ENCODE assay signal across 8 cellular contexts in the genomic region with DNA sequence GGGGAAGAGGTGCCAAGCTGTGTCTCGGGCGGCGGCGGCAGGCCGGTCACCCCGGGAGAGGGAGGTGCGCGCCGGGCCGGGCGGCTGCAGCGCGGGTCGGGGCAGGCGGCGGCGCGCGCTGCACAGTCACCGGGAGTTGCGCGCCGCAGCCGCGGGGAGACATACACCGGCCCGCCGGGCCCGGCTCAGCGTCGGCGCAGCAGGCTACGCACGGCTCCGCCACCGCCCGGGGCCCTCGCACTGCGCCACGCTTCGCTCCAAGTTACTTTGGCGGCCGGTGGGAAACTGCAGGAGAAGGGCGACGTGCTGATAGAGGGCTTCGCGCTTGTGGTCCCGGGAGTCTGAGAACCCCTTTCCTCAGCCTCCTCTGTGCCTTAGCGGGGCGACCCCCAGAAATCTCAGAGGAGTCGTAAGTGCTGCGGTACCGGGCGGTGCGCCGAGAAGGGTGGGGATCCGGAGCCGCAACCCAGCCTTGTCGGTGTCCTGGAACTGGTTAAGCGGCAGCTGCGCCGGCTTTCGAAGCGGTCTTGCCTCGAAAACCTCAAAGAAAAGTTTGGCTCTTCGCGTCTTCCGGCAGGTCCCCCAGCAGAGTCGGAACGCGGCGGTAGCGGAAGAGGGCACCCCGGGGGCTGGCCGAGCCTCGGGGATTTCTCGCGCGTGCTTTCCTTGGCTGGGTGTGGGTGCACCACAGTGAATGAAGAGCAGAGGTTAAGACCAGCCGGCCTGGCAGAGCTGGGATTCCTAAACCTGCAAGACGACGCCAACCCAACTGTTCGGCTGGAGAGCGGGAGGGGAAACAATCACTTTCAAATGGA. TPM values are rescaled to one million over a fixed set of nuclear protein-coding genes. Genes with fewer than 3 reads are reported as not detected.
DNase-seq lines count a peak whose midpoint lies in the region; ATAC-seq, FAIRE-seq and TF ChIP-seq lines count a peak whose summit lies in the region.

A gene (minus strand): TSS at position 11 of the 815 bp plus-strand sequence.

- no peak for FAIRE-seq in kidney (lab: Jason Lieb, UNC)

- peak within 1 kb of the TSS in 1 of 8 donors; percentile 63 for H3K27ac Mint-ChIP-seq in CD8-positive, alpha-beta memory T cell
- H3K27ac Mint-ChIP-seq in chondrocyte (ENCODE audit: unreplicated experiment): peak within 1 kb of the TSS; percentile 96

- H3K4me1 Mint-ChIP-seq in CD8-positive, alpha-beta memory T cell: peaks cover 27 to 46% (median 30%) of the 10 kb centered on the region in 3 donors
- H3K4me1 Mint-ChIP-seq in chondrocyte (ENCODE audit: low read depth): peaks cover 39% of the 10 kb centered on the region

- no peak for DNase-seq in CD8-positive, alpha-beta memory T cell
- DNase-seq in GM19238 (ENCODE audit: insufficient read length, low spot score): peak; percentile 16
- DNase-seq in HL-60 (ENCODE audit: low read depth in 1 of 2, low spot score in 1 of 2): no peak
- DNase-seq in SJCRH30: peak; percentile 72 to 82
- no peak for DNase-seq in chondrocyte (ENCODE audit: low spot score)
- DNase-seq in kidney: peak; percentile 76
- peak; percentile 45 for DNase-seq in stimulated activated CD8-positive, alpha-beta memory T cell treated with anti-CD3 and anti-CD28 coated beads, Interleukin-4, amount 100 ng/mL, for 48 hours

- ATAC-seq in HG03097 (IDR thresholded peaks at IDR 0.05; ENCODE audit: low FRiP score, unreplicated experiment): no peak

- peak within 1 kb of the TSS; percentile 54 for H3K4me3 ChIP-seq in CD8-positive, alpha-beta memory T cell (ENCODE audit: low read length)
- H3K4me3 ChIP-seq in HL-60 (replicated peaks; ENCODE audit: insufficient read depth, low read length) (peak within 1 kb of the TSS; percentile 14; the same call in 1 of the 2 replicates), SJCRH30 (peak within 1 kb of the TSS; percentile 84), kidney (ENCODE audit: low read length in 2 of 2) (peak within 1 kb of the TSS; percentile 68 to 83)

- intact Hi-C loops in kidney (cut with DNase I): no loop called here

- peaks cover 38% of the 10 kb centered on the region for H3K27me3 ChIP-seq in CD8-positive, alpha-beta memory T cell (ENCODE audit: insufficient read depth, low read length, poor library complexity, severe bottlenecking)
- H3K27me3 ChIP-seq in HL-60 (ENCODE audit: insufficient read depth, poor library complexity, severe bottlenecking): peaks cover 15% of the 10 kb centered on the region
- H3K27me3 ChIP-seq in SJCRH30: no peaks in the 10 kb centered on the region

- H3K9ac ChIP-seq in kidney (ENCODE audit: low read length in 2 of 2): peak within 1 kb of the TSS; percentile 43 to 75

- peak within 1 kb of the TSS; percentile 77 to 91 (median 82) for H3K4me3 Mint-ChIP-seq in CD8-positive, alpha-beta memory T cell
- peak within 1 kb of the TSS; percentile 91 for H3K4me3 Mint-ChIP-seq in chondrocyte (ENCODE audit: unreplicated experiment)

- no peaks in the 10 kb centered on the region for H3K36me3 Mint-ChIP-seq in CD8-positive, alpha-beta memory T cell
- no peaks in the 10 kb centered on the region for H3K36me3 Mint-ChIP-seq in chondrocyte (ENCODE audit: low read depth)

- H3K36me3 ChIP-seq in CD8-positive, alpha-beta memory T cell (ENCODE audit: insufficient read depth, low read length): no peaks in the 10 kb centered on the region
- H3K36me3 ChIP-seq in SJCRH30 (no peaks in the 10 kb centered on the region), kidney (ENCODE audit: control insufficient read depth in 1 of 2, insufficient read depth in 2 of 2, low read length in 2 of 2) (no peaks in the 10 kb centered on the region)

- TF ChIP-seq CTCF in HL-60 (IDR thresholded peaks at IDR 0.05; ENCODE audit: insufficient read depth, low read length): no peak
- TF ChIP-seq CTCF in chondrocyte (IDR thresholded peaks at IDR 0.05): no peak
- TF ChIP-seq CTCF in kidney (IDR thresholded peaks at IDR 0.05; ENCODE audit: borderline replicate concordance, extremely low read depth, insufficient read depth): no peak

- peaks cover 18% of the 10 kb centered on the region for H3K4me1 ChIP-seq in CD8-positive, alpha-beta memory T cell (ENCODE audit: insufficient read depth, low read length)
- H3K4me1 ChIP-seq in SJCRH30 (peaks cover 7% of the 10 kb centered on the region; the same call in 1 of the 2 replicates), kidney (ENCODE audit: control insufficient read depth in 1 of 2, insufficient read depth in 1 of 2, low read depth in 1 of 2, low read length in 2 of 2) (peaks cover 0 to 14% of the 10 kb centered on the region in 2 donors)

- CTCF ChIA-PET in CD8-positive, alpha-beta memory T cell (lab: Charles Lee): no interaction called here

- H3K27me3 Mint-ChIP-seq in CD8-positive, alpha-beta memory T cell: peaks cover 49 to 77% of the 10 kb centered on the region in 2 donors
- no peaks in the 10 kb centered on the region for H3K27me3 Mint-ChIP-seq in chondrocyte (ENCODE audit: low read depth)

- no peak within 1 kb of the TSS for H3K27ac ChIP-seq in CD8-positive, alpha-beta memory T cell (ENCODE audit: low read depth, low read length)
- H3K27ac ChIP-seq in HL-60 (replicated peaks): no peak within 1 kb of the TSS
- H3K27ac ChIP-seq in SJCRH30: peak within 1 kb of the TSS; percentile 97
- H3K27ac ChIP-seq in kidney (ENCODE audit: low read depth in 2 of 2, low read length in 2 of 2): peak within 1 kb of the TSS; percentile 66 to 81

- no peaks in the 10 kb centered on the region for H3K9me3 Mint-ChIP-seq in CD8-positive, alpha-beta memory T cell
- no peaks in the 10 kb centered on the region for H3K9me3 Mint-ChIP-seq in chondrocyte (ENCODE audit: low read depth)

- H3K9me3 ChIP-seq in CD8-positive, alpha-beta memory T cell (ENCODE audit: low read length): no peaks in the 10 kb centered on the region
- no peaks in the 10 kb centered on the region for H3K9me3 ChIP-seq in SJCRH30 (replicated peaks)
- no peaks in the 10 kb centered on the region for H3K9me3 ChIP-seq in kidney (ENCODE audit: control insufficient read depth in 1 of 2, low read length in 2 of 2)

- POLR2A ChIA-PET in CD8-positive, alpha-beta memory T cell (lab: Charles Lee): no interaction called here

RNA-seq across cellular contexts. Expression of the gene that starts here (rescaled TPM):
- total RNA-seq in CD8-positive, alpha-beta memory T cell: not detected
- 0.21 TPM for polyA plus RNA-seq in CD8-positive, alpha-beta memory T cell
- total RNA-seq in SJCRH30 (2014; rRNA removed; shearing (Covaris generic)): 32.7 and 41.3 TPM in 2 replicates
- 34.8 to 38.9 TPM (median 37.5 TPM) in 3 replicates for total RNA-seq in chondrocyte
- total RNA-seq in kidney: 54.4 TPM
- polyA plus RNA-seq in kidney (ENCODE audit: insufficient read depth, low read depth, low replicate concordance): 5.9 TPM

Comparison
In these comparisons a context has a peak if more than half of its experiments do, and no peak if none do; other contexts are left out.
1. RNA of the gene that starts here (total RNA-seq): 54.4 TPM in kidney (single experiment), 32.7 to 41.3 TPM in SJCRH30 and 34.8 to 38.9 TPM in chondrocyte; not detected in CD8-positive, alpha-beta memory T cell; every median in the first group is over 10 times any median in the second.
2. DNase-seq: peak in GM19238 (single experiment), SJCRH30 (2 of 2), kidney (single experiment) and stimulated activated CD8-positive, alpha-beta memory T cell treated with anti-CD3 and anti-CD28 coated beads, Interleukin-4, amount 100 ng/mL, for 48 hours (single experiment); none in CD8-positive, alpha-beta memory T cell (0 of 5), HL-60 (0 of 2) and chondrocyte (single experiment).
3. H3K27ac ChIP-seq: peak in SJCRH30 (single experiment) and kidney (2 of 2); none in CD8-positive, alpha-beta memory T cell (single experiment) and HL-60 (single experiment).
4. H3K4me3 ChIP-seq: peak in every context shown above with its lines; median percentile 84 in SJCRH30; 76 in kidney; 54 in CD8-positive, alpha-beta memory T cell; 14 in HL-60.